In the genomic region with DNA sequence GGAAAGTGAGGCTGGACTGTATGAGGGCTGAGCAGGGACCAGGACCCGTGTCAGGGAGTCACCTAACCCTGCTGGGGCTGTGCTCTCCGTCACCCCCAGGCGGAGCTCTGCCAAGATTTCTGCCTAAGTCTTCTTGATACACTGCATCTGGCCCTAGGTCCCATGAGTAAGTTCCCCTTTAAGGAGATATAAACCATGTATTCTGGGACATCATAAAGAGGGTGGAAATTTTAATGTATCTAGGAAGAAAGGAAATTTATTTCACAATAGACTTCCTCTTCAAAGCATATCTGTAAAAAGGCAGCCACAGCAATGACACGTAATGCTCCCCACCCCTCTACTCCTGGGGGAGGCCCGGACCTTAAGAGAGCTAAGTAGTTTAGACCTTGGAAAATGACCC, we compare ENCODE assay signal across 11 cellular contexts.
DNase-seq lines count a peak whose midpoint lies in the region; ATAC-seq and TF ChIP-seq lines count a peak whose summit lies in the region.
"Had no signal": no experiment of that assay in that cellular context is flagged by ENCODE, and none has a peak within 500 bp of the region (broad histone marks: within the 10 kb centered on the region; RNA-seq: fewer than 3 reads in every experiment).

No MANE protein-coding gene starts in this region.

- BruUV-seq in OCI-LY7 (replicated peaks; lab: Mats Ljungman, UMichigan): no TSS peak

- H3K36me3 Mint-ChIP-seq in CD4-positive, alpha-beta memory T cell: no peaks in the 10 kb centered on the region

- DNase-seq in HEK293T (ENCODE audit: extremely low spot score): peak; percentile 26
- DNase-seq in OCI-LY7 (ENCODE audit: low spot score): peak; percentile 4
- DNase-seq in glomerular endothelial cell (ENCODE audit: extremely low read depth, low read depth, low spot score): peak; percentile 5
- peak in 4 of 5 donors; percentile 28 to 48 (median 35) for DNase-seq in ovary
- DNase-seq in T1000 (lab: John Stamatoyannopoulos, UW): no peak
- DNase-seq in CD4-positive, alpha-beta memory T cell: no peak
- DNase-seq: activated CD4-positive, alpha-beta memory T cell treated with anti-CD3 and anti-CD28 coated beads, Interleukin-2, amount 10 ng/mL, durations not matched to agents 7 days and 5 days; MG63 had no signal

- no peaks in the 10 kb centered on the region for H4K20me1 ChIP-seq in OCI-LY7 (ENCODE audit: insufficient read depth, low read length)

- no peaks in the 10 kb centered on the region for H3K9me2 ChIP-seq in OCI-LY7 (ENCODE audit: insufficient read depth, low read length)

- no peak for TF ChIP-seq POLR2A in ovary (IDR thresholded peaks at IDR 0.05)

- no peaks in the 10 kb centered on the region for H3K27me3 Mint-ChIP-seq in CD4-positive, alpha-beta memory T cell
- H3K27me3 Mint-ChIP-seq: activated CD4-positive, alpha-beta memory T cell treated with anti-CD3 and anti-CD28 coated beads, Interleukin-2, amount 10 ng/mL, durations not matched to agents 7 days and 5 days had no signal

- no peaks in the 10 kb centered on the region for H3K4me1 ChIP-seq in OCI-LY7 (ENCODE audit: insufficient read depth, low read length, poor library complexity, severe bottlenecking)
- peaks cover 3% of the 10 kb centered on the region for H3K4me1 ChIP-seq in ovary (ENCODE audit: insufficient read depth)
- no peaks in the 10 kb centered on the region for H3K4me1 ChIP-seq in CD4-positive, alpha-beta memory T cell (ENCODE audit: insufficient read depth, low read length)

- H3K79me2 ChIP-seq in OCI-LY7 (ENCODE audit: insufficient read depth, low read depth, low read length): no peaks in the 10 kb centered on the region

- no peak overlapping the region for H3K4me3 Mint-ChIP-seq in CD4-positive, alpha-beta memory T cell
- H3K4me3 Mint-ChIP-seq: activated CD4-positive, alpha-beta memory T cell treated with anti-CD3 and anti-CD28 coated beads, Interleukin-2, amount 10 ng/mL, durations not matched to agents 7 days and 5 days had no signal

- H2AFZ ChIP-seq in OCI-LY7 (ENCODE audit: low read length): no peak overlapping the region

- peaks cover 0 to 7% (median 0%) of the 10 kb centered on the region in 8 donors for H3K9me3 Mint-ChIP-seq in CD4-positive, alpha-beta memory T cell
- H3K9me3 Mint-ChIP-seq: activated CD4-positive, alpha-beta memory T cell treated with anti-CD3 and anti-CD28 coated beads, Interleukin-2, amount 10 ng/mL, durations not matched to agents 7 days and 5 days had no signal

- H3K36me3 ChIP-seq in OCI-LY7 (ENCODE audit: insufficient read depth, low read length) (no peaks in the 10 kb centered on the region), ovary (no peaks in the 10 kb centered on the region)
- H3K36me3 ChIP-seq in CD4-positive, alpha-beta memory T cell (ENCODE audit: insufficient read depth, low read length): no peaks in the 10 kb centered on the region
- H3K36me3 ChIP-seq: esophagus muscularis mucosa, MG63 had no signal

- H3K9me3 ChIP-seq in OCI-LY7 (ENCODE audit: low read length) (no peaks in the 10 kb centered on the region), ovary (no peaks in the 10 kb centered on the region)
- no peaks in the 10 kb centered on the region for H3K9me3 ChIP-seq in CD4-positive, alpha-beta memory T cell (ENCODE audit: control insufficient read depth in 1 of 2, low read length in 2 of 2)
- H3K9me3 ChIP-seq: esophagus muscularis mucosa, MG63 had no signal

- no peak overlapping the region for H3K4me2 ChIP-seq in OCI-LY7 (ENCODE audit: low read length)

- H3K27ac Mint-ChIP-seq in CD4-positive, alpha-beta memory T cell: no peak overlapping the region
- H3K27ac Mint-ChIP-seq: activated CD4-positive, alpha-beta memory T cell treated with anti-CD3 and anti-CD28 coated beads, Interleukin-2, amount 10 ng/mL, durations not matched to agents 7 days and 5 days had no signal

- 39 to 43% (median 43%) methylated on average over 5 of the region's 5 CpGs for WGBS in ovary, 3 donors

- no peak for ATAC-seq in GM21423 (IDR thresholded peaks at IDR 0.05; ENCODE audit: unreplicated experiment)
- ATAC-seq: Panc1 had no signal

- no peak overlapping the region for H3K4me3 ChIP-seq in OCI-LY7 (ENCODE audit: low read depth, low read length, poor library complexity, severe bottlenecking)
- no peak overlapping the region for H3K4me3 ChIP-seq in ovary
- no peak overlapping the region for H3K4me3 ChIP-seq in CD4-positive, alpha-beta memory T cell (ENCODE audit: low read length in 2 of 2)
- H3K4me3 ChIP-seq: esophagus muscularis mucosa, MG63 had no signal

- intact Hi-C loops in OCI-LY7 (cut with micrococcal nuclease; ENCODE audit: unreplicated experiment) (no loop called here), ovary (cut with DNase I) (no loop called here)
- intact Hi-C loops in CD4-positive, alpha-beta memory T cell (cut with micrococcal nuclease): no loop called here

- CTCF ChIA-PET in HEK293T (lab: Yijun Ruan, JAX) (no interaction called here), OCI-LY7 (lab: Charles Lee; ENCODE audit: unreplicated experiment) (no interaction called here)
- CTCF ChIA-PET in CD4-positive, alpha-beta memory T cell (lab: Charles Lee; ENCODE audit: partially characterized antibody): no interaction called here

- no peak overlapping the region for H3K27ac ChIP-seq in OCI-LY7 (ENCODE audit: low read depth, low read length, poor library complexity, severe bottlenecking)
- no peak overlapping the region for H3K27ac ChIP-seq in ovary
- H3K27ac ChIP-seq in CD4-positive, alpha-beta memory T cell (ENCODE audit: low read depth, low read length): no peak overlapping the region
- H3K27ac ChIP-seq: esophagus muscularis mucosa had no signal

- POLR2A ChIA-PET in HEK293T (lab: Yijun Ruan, JAX): no interaction called here
- POLR2A ChIA-PET in OCI-LY7 (lab: Charles Lee): no interaction called here
- POLR2A ChIA-PET in CD4-positive, alpha-beta memory T cell (lab: Charles Lee; ENCODE audit: partially characterized antibody): no interaction called here

- H3K4me1 Mint-ChIP-seq in CD4-positive, alpha-beta memory T cell: no peaks in the 10 kb centered on the region
- H3K4me1 Mint-ChIP-seq: activated CD4-positive, alpha-beta memory T cell treated with anti-CD3 and anti-CD28 coated beads, Interleukin-2, amount 10 ng/mL, durations not matched to agents 7 days and 5 days had no signal

- no peak for TF ChIP-seq EP300 in ovary (IDR thresholded peaks at IDR 0.05)

- no peaks in the 10 kb centered on the region for H3K27me3 ChIP-seq in ovary
- no peaks in the 10 kb centered on the region for H3K27me3 ChIP-seq in CD4-positive, alpha-beta memory T cell (ENCODE audit: insufficient read depth, low read length)
- H3K27me3 ChIP-seq: esophagus muscularis mucosa, MG63 had no signal

- TF ChIP-seq CTCF in OCI-LY7 (conservative IDR thresholded peaks at IDR 0.05; ENCODE audit: low read length) (0 out of 2 replicates have a peak, but pooled peaks have one; percentile 32), ovary (IDR thresholded peaks at IDR 0.05) (no peak)

TF ChIP-seq in HEK293T, 16 proteins besides CTCF, POLR2A, EP300 and RAD21:
- TF ChIP-seq BHLHE40 (IDR thresholded peaks at IDR 0.05; ENCODE audit: borderline replicate concordance) (no peak), FOXM1 (IDR thresholded peaks at IDR 0.05; ENCODE audit: borderline replicate concordance) (no peak), FOXA1 (IDR thresholded peaks at IDR 0.05) (no peak), SUZ12 (IDR thresholded peaks at IDR 0.05) (no peak), LEF1 (IDR thresholded peaks at IDR 0.05; ENCODE audit: borderline replicate concordance) (no peak), L3MBTL2 (conservative IDR thresholded peaks at IDR 0.05) (no peak), TARDBP (IDR thresholded peaks at IDR 0.05) (no peak), HDGF (IDR thresholded peaks at IDR 0.05; ENCODE audit: borderline replicate concordance) (no peak), ZNF384 (IDR thresholded peaks at IDR 0.05) (no peak), CTBP1 (IDR thresholded peaks at IDR 0.05; ENCODE audit: borderline replicate concordance) (no peak), FOXK2 (IDR thresholded peaks at IDR 0.05) (no peak), SP1 (IDR thresholded peaks at IDR 0.05) (no peak), ELF4 (IDR thresholded peaks at IDR 0.05) (no peak)

Comparison
In these comparisons a context has a peak if more than half of its experiments do, and no peak if none do; other contexts are left out.
1. DNase-seq: peak in HEK293T (single experiment), OCI-LY7 (single experiment), glomerular endothelial cell (single experiment) and ovary (4 of 5); none in T1000 (single experiment) and CD4-positive, alpha-beta memory T cell (0 of 5).